8 cellular contexts compared by ENCODE assay signal in the genomic region with DNA sequence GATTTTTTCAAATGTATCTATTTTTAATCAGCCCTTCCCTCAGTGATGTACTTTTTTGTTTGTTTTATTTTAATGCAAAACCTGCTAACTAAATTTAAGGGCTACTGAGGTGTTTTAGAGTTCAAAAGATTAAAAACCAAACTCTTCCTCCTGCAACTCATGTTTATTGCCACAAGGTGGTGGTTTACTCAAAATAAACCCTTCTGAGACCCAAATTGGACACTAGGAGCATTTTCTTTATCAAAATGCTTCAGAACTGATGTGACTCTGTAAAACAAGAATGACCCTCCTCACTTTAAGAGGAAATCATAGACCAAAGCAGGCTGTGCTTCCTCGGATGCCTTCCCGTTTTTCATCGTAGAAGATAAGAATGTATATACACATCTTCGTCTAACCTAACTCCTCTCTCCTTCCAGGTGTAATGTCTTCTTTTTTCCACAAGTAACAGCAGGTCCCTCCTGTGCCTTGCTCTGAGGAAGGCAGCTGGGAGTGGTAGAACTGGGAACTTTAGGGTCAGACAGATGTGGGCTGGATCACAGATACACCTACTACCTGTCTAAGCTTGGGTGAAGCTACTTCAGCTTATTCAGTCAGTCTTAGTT. TPM values are rescaled to one million over a fixed set of nuclear protein-coding genes. Genes with fewer than 3 reads are reported as not detected.
A peak's percentile ranks its signal among the peaks of the same experiment; 100 is the strongest.
DNase-seq lines count a peak whose midpoint lies in the region; ATAC-seq and TF ChIP-seq lines count a peak whose summit lies in the region.

No MANE protein-coding gene starts in this region.

- H3K9me3 ChIP-seq in thyroid gland: no peaks in the 10 kb centered on the region

- ATAC-seq in GM19452 (IDR thresholded peaks at IDR 0.05; ENCODE audit: unreplicated experiment): no peak

- no peaks in the 10 kb centered on the region for H3K27me3 ChIP-seq in thyroid gland

- intact Hi-C loops in thyroid gland (cut with DNase I): loop anchor here (10.0 kb wide), 1 partner anchor 72 kb away; no protein-coding TSS in a partner anchor

- TF ChIP-seq POLR2A in thyroid gland (IDR thresholded peaks at IDR 0.05): no peak

- peaks cover 0 to 9% of the 10 kb centered on the region in 2 donors for H3K4me1 ChIP-seq in thyroid gland

- TF ChIP-seq CTCF in AG10803 (conservative IDR thresholded peaks at IDR 0.05; ENCODE audit: low read length): peak; percentile 80
- TF ChIP-seq CTCF in GM20000 (IDR thresholded peaks at IDR 0.05; ENCODE audit: extremely low read depth, missing control alignments): no peak
- peak in 5 of 6 experiments; percentile 40 to 90 (median 68) for TF ChIP-seq CTCF in thyroid gland (IDR thresholded peaks at IDR 0.05)

- H3K36me3 ChIP-seq in thyroid gland: no peaks in the 10 kb centered on the region

- peak; percentile 60 for DNase-seq in AG10803 (ENCODE audit: low read depth)
- DNase-seq in GM20000 (ENCODE audit: low spot score): peak; percentile 51
- DNase-seq in SKM-1 treated with dmso at 0.1 percent for 144 hours (lab: John Stamatoyannopoulos, UW; ENCODE audit: unreplicated experiment): peak; percentile 62
- peak; percentile 48 for DNase-seq in globus pallidus (ENCODE audit: low spot score)
- no peak for DNase-seq in thyroid gland
- DNase-seq in activated CD4-positive, alpha-beta T cell treated with anti-CD3 and anti-CD28 coated beads for 48 hours: no peak
- DNase-seq in HuH-7 (ENCODE audit: low spot score): no peak

- 47 to 50% methylated on average over 4 of the region's 4 CpGs for WGBS in thyroid gland, 2 donors

- H3K4me3 ChIP-seq in AG10803 (ENCODE audit: low read length): no peak overlapping the region
- no peak overlapping the region for H3K4me3 ChIP-seq in thyroid gland (replicated peaks in 1 of 3)

- H3K27ac ChIP-seq in thyroid gland: no peak overlapping the region

RNA-seq across cellular contexts. Expression of a gene that starts 2.9 kb away (rescaled TPM):
- 1 to 10 TPM in 3 of 4 donors, not detected in 1; 1.3 to 2.7 (median 2.6) TPM for total RNA-seq in thyroid gland

RNA-seq across cellular contexts. Expression of a gene that starts 15.8 kb away (rescaled TPM):
- total RNA-seq in thyroid gland: 10 to 100 TPM; 55.8 to 92.4 (median 69.6) TPM

Comparison
In these comparisons a context has a peak if more than half of its experiments do, and no peak if none do; other contexts are left out.
1. DNase-seq: peak in AG10803 (single experiment), GM20000 (single experiment), SKM-1 treated with dmso at 0.1 percent for 144 hours (single experiment) and globus pallidus (single experiment); none in thyroid gland (0 of 2), activated CD4-positive, alpha-beta T cell treated with anti-CD3 and anti-CD28 coated beads for 48 hours (single experiment) and HuH-7 (single experiment).